Comparison of ENCODE assay signal across 20 cellular contexts in the genomic region with DNA sequence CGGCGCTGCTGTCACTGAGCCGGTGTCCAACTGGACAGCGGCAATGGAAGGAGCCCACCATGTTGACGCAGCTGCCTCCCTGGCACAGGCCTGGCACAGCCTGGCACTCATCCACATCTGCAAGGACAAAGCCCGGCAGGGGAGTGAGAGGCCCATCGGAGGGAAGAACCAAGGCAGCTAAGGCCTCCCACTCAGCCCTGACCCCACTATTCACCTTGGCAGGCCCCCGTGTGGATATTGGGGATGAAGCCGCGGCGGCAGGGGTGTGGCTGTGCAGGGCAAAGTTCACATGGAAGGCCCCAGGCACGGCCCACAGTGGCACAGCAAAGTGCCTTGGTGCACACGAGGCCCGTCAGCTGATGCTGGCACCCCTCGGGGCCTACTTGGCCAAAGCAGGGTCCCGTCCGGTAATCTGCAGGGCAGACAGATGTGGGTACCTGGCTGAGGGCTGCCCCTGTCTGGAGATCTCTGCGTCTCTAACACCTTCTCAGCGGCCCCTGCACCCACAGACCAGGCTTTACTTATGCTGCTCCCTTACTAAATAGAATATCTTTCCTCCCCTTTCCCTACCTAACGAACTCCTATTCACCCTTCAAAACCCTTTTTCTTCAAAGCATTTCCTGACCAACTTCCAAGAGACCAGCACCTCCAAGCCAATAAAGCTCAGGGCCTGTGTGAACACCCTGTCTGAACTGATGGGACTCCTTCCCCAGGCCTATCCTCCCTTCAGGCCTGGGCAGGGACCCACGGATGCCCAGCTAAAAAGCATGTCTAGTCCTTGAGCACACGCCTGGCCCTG. TPM values are rescaled to one million over a fixed set of nuclear protein-coding genes. Genes with fewer than 3 reads are reported as not detected.
DNase-seq lines count a peak whose midpoint lies in the region; ATAC-seq, FAIRE-seq and TF ChIP-seq lines count a peak whose summit lies in the region.
"Had no signal": no experiment of that assay in that cellular context is flagged by ENCODE, and none has a peak within 500 bp of the region (broad histone marks: within the 10 kb centered on the region; RNA-seq: fewer than 3 reads in every experiment).

No MANE protein-coding gene starts in this region.

- H3K4me1 ChIP-seq in body of pancreas (peaks cover 21% of the 10 kb centered on the region), aorta (ENCODE audit: control insufficient read depth in 1 of 2, insufficient read depth in 2 of 2, low read length in 2 of 2) (no peaks in the 10 kb centered on the region), foreskin keratinocyte (no peaks in the 10 kb centered on the region), kidney (ENCODE audit: control insufficient read depth in 1 of 2, insufficient read depth in 1 of 2, low read depth in 1 of 2, low read length in 2 of 2) (no peaks in the 10 kb centered on the region)
- H3K4me1 ChIP-seq: BE2C had no signal

- H3K9me3 ChIP-seq in body of pancreas: no peaks in the 10 kb centered on the region
- no peaks in the 10 kb centered on the region for H3K9me3 ChIP-seq in aorta (ENCODE audit: control insufficient read depth, low read length)
- H3K9me3 ChIP-seq in kidney (ENCODE audit: control insufficient read depth in 1 of 2, low read length in 2 of 2): no peaks in the 10 kb centered on the region
- H3K9me3 ChIP-seq: BE2C had no signal

- TF ChIP-seq POLR2A in body of pancreas (IDR thresholded peaks at IDR 0.05): no peak

- ATAC-seq in body of pancreas: no peak
- ATAC-seq in aorta (ENCODE audit: low FRiP score): peak; percentile 15
- no peak for ATAC-seq in foreskin keratinocyte
- ATAC-seq: HCT116 had no signal

- H3K4me1 Mint-ChIP-seq in mesothelial cell of epicardium: peaks cover 38% of the 10 kb centered on the region

- no peaks in the 10 kb centered on the region for H3K36me3 ChIP-seq in body of pancreas (replicated peaks in 1 of 2; ENCODE audit: insufficient read depth in 1 of 2, low read depth in 2 of 2)
- H3K36me3 ChIP-seq in aorta (ENCODE audit: control insufficient read depth in 1 of 2, insufficient read depth in 2 of 2, low read length in 1 of 2): no peaks in the 10 kb centered on the region
- H3K36me3 ChIP-seq in kidney (ENCODE audit: control insufficient read depth in 1 of 2, insufficient read depth in 2 of 2, low read length in 2 of 2): no peaks in the 10 kb centered on the region
- H3K36me3 ChIP-seq: BE2C had no signal

- H3K27ac ChIP-seq in body of pancreas (no peak overlapping the region), aorta (ENCODE audit: low read depth in 1 of 2, low read length in 2 of 2) (no peak overlapping the region), foreskin keratinocyte (no peak overlapping the region), kidney (ENCODE audit: low read depth in 2 of 2, low read length in 2 of 2) (no peak overlapping the region)
- H3K27ac ChIP-seq: KMS-11 had no signal

- no peaks in the 10 kb centered on the region for H3K27me3 Mint-ChIP-seq in mesothelial cell of epicardium (ENCODE audit: low read depth)

- H3K36me3 Mint-ChIP-seq in mesothelial cell of epicardium: peaks cover 9% of the 10 kb centered on the region
- H3K36me3 Mint-ChIP-seq: CD4-positive, alpha-beta memory T cell had no signal

- H3K27me3 ChIP-seq in body of pancreas (peaks cover 0 to 2% of the 10 kb centered on the region in 2 donors), aorta (ENCODE audit: control insufficient read depth in 1 of 2, insufficient read depth in 2 of 2, low read length in 1 of 2) (no peaks in the 10 kb centered on the region), foreskin keratinocyte (peaks cover 28% of the 10 kb centered on the region)

- H3K9me3 Mint-ChIP-seq in mesothelial cell of epicardium: no peaks in the 10 kb centered on the region
- H3K9me3 Mint-ChIP-seq: CD4-positive, alpha-beta memory T cell had no signal

- H3K27ac Mint-ChIP-seq in mesothelial cell of epicardium: peak overlapping the region; percentile 83

- FAIRE-seq in kidney (lab: Jason Lieb, UNC): no peak

- H3K4me3 ChIP-seq in body of pancreas: no peak overlapping the region
- no peak overlapping the region for H3K4me3 ChIP-seq in aorta (ENCODE audit: low read length in 2 of 2)
- H3K4me3 ChIP-seq in kidney (ENCODE audit: low read length in 2 of 2): no peak overlapping the region

- TF ChIP-seq CTCF in body of pancreas (IDR thresholded peaks at IDR 0.05) (no peak), mesothelial cell of epicardium (IDR thresholded peaks at IDR 0.05; ENCODE audit: unreplicated experiment) (no peak), foreskin keratinocyte (conservative IDR thresholded peaks at IDR 0.05) (no peak), kidney (IDR thresholded peaks at IDR 0.05; ENCODE audit: borderline replicate concordance, extremely low read depth, insufficient read depth) (no peak)

- 57 to 84% methylated on average over 6 to 22 of the region's 22 CpGs for WGBS in body of pancreas, 2 donors
- WGBS in aorta, 2 donors: 89 to 91% methylated on average over 22 of the region's 22 CpGs

- H3K4me3 Mint-ChIP-seq in mesothelial cell of epicardium: no peak overlapping the region
- H3K4me3 Mint-ChIP-seq: CD4-positive, alpha-beta memory T cell had no signal

- peak; percentile 22 for DNase-seq in NCI-H2029 (lab: John Stamatoyannopoulos, UW)
- DNase-seq in NCI-H2029 treated with DMSO at 0.1 percent for 48 hours (lab: John Stamatoyannopoulos, UW): no peak
- peak; percentile 48 to 74 (median 56) for DNase-seq in body of pancreas
- DNase-seq in mesothelial cell of epicardium (ENCODE audit: low spot score in 2 of 2, unreplicated experiment in 2 of 2): no peak
- DNase-seq in aorta: no peak
- no peak for DNase-seq in foreskin keratinocyte
- DNase-seq in cardiac septum (ENCODE audit: low spot score): no peak
- no peak for DNase-seq in kidney
- DNase-seq: 8988T; BE2C; Calu3; CD4-positive, alpha-beta memory T cell; NCI-H1048; NCI-H1694 treated with DMSO at 0.1 percent for 48 hours; NCI-H345; NCI-H526 treated with DMSO at 0.1 percent for 48 hours; RPMI8226 had no signal

- H3K9ac ChIP-seq in kidney (ENCODE audit: low read length in 2 of 2): no peak overlapping the region
- H3K9ac ChIP-seq: KMS-11 had no signal

- intact Hi-C loops in body of pancreas (cut with DNase I): no loop called here
- intact Hi-C loops in aorta (cut with DNase I): no loop called here
- intact Hi-C loops in cardiac septum (cut with DNase I): no loop called here
- intact Hi-C loops in kidney (cut with DNase I): no loop called here

RNA-seq across cellular contexts. Expression of a gene that starts 7.5 kb away (rescaled TPM):
- total RNA-seq in body of pancreas (under 1 TPM in 1 of 2 donors, not detected in 1; 0.26 TPM), mesothelial cell of epicardium (115 to 124 TPM (median 120 TPM) in 3 replicates), aorta (not detected), foreskin keratinocyte (not detected in 2 replicates), cardiac septum (not detected), kidney (0.44 TPM)
- polyA plus RNA-seq in aorta (not detected), foreskin keratinocyte (not detected in 2 replicates), kidney (ENCODE audit: insufficient read depth, low read depth, low replicate concordance) (0.56 TPM)
- total RNA-seq: Calu3; CD4-positive, alpha-beta memory T cell; M059J had no signal
- polyA plus RNA-seq: CD4-positive, alpha-beta memory T cell had no signal

Comparison
In these comparisons a context has a peak if more than half of its experiments do, and no peak if none do; other contexts are left out.
1. DNase-seq: peak in NCI-H2029 (single experiment) and body of pancreas (4 of 4); none in NCI-H2029 treated with DMSO at 0.1 percent for 48 hours (single experiment), mesothelial cell of epicardium (0 of 2), aorta (0 of 2), foreskin keratinocyte (0 of 2), cardiac septum (single experiment) and kidney (single experiment).
2. RNA of a gene that starts 7.5 kb away (total RNA-seq): 115 to 124 TPM in mesothelial cell of epicardium; 0.44 TPM in kidney (single experiment), 0.26 TPM in body of pancreas, not detected in aorta, not detected in foreskin keratinocyte and not detected in cardiac septum (single experiment); every median in the first group is over 10 times any median in the second.